ENCODE assay signal across 8 cellular contexts in the genomic region with DNA sequence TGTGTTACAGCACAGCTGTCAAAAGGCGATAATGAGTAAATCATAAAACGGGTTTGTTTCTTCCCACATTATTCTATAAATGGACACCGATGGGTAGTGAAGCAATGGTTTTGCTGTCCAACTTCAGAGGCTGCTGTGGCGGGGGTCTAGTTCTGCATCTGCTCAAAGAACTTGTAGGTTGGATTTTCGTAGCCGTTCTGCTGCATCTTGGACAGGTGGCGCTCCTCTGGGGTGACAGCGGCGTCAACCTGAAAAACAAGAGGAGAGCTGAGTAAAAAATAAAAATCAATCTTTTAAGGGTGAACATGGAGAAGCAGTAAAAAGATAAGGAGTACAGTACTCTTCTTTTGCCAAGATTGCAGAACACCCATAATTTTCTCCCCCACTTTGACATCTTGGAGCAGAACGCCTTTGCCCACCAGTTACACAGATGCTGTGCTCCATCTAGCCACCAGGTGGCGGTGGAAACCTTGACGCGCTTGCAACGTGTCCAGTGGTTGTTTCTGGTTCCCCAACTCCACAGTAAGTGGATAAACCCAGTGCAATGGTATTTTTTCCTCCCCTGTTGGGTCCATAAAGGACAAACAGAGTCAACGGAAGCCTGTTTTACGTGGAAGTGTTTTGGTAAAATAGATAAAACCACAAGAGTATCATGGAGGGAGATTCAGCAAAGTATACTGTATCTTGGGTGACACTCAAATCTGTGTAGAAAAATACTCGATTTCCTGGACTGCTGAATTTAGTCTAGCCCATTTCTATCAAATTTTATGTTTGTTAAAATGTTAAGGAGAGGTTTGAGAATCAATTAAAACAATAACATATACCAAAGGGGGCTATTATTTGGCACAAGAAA.
DNase-seq lines count a peak whose midpoint lies in the region; ATAC-seq and TF ChIP-seq lines count a peak whose summit lies in the region.

No MANE protein-coding gene starts in this region.

- POLR2A ChIA-PET in Panc1 (lab: Charles Lee) = no interaction called here

- no peak overlapping the region for H3K4me2 ChIP-seq in DOHH2 (ENCODE audit: low read length)

- no peak overlapping the region for H3K27ac ChIP-seq in DOHH2 (ENCODE audit: low read depth, low read length)
- H3K27ac ChIP-seq in HL-60 (replicated peaks) = no peak overlapping the region
- no peak overlapping the region for H3K27ac ChIP-seq in Panc1 (ENCODE audit: low read length)
- H3K27ac ChIP-seq in transverse colon = no peak overlapping the region

- H3K9me3 ChIP-seq in DOHH2 (ENCODE audit: control insufficient read depth, insufficient read depth, low read length) (no peaks in the 10 kb centered on the region), Panc1 (ENCODE audit: control insufficient read depth, insufficient read depth, low read depth, low read length) (no peaks in the 10 kb centered on the region), transverse colon (no peaks in the 10 kb centered on the region)

- TF ChIP-seq CTCF in DOHH2 (IDR thresholded peaks at IDR 0.05; ENCODE audit: low read depth, low read length, poor library complexity, severe bottlenecking) = peak; percentile 97
- peak; percentile 74 for TF ChIP-seq CTCF in HL-60 (IDR thresholded peaks at IDR 0.05; ENCODE audit: insufficient read depth, low read length)
- TF ChIP-seq CTCF in Panc1 (IDR thresholded peaks at IDR 0.05) = peak; percentile 85
- TF ChIP-seq CTCF in fibroblast of pulmonary artery (IDR thresholded peaks at IDR 0.05; ENCODE audit: low read length, missing control alignments) = peak; percentile 100
- TF ChIP-seq CTCF in transverse colon (IDR thresholded peaks at IDR 0.05) = peak; percentile 84 to 96 (median 90)

- CTCF ChIA-PET in Panc1 (lab: Charles Lee) = no interaction called here

- H3K4me3 ChIP-seq in DOHH2 (ENCODE audit: low read length) (no peak overlapping the region), HL-60 (replicated peaks; ENCODE audit: insufficient read depth, low read length) (no peak overlapping the region), Panc1 (ENCODE audit: low read depth in 2 of 2, low read length in 2 of 2) (no peak overlapping the region), fibroblast of pulmonary artery (replicated peaks; ENCODE audit: low read depth, low read length) (no peak overlapping the region), transverse colon (no peak overlapping the region)

- in situ Hi-C loops in Panc1 (cut with HindIII; ENCODE audit: low pct_unique_long_range_greater_than_20kb, low sequenced_read_pairs) (no loop called here), transverse colon (cut with MboI; ENCODE audit: low pct_ligation_motif_present in 1 of 4, low pct_unique_long_range_greater_than_20kb in 1 of 4, low sequenced_read_pairs in 3 of 4) (loop anchor here (10.0 to 25.0 kb wide), 3 partner anchors 281 to 831 kb away; a partner anchor contains a TSS)

- 58 to 71% methylated on average over 12 to 17 of the region's 17 CpGs for WGBS in transverse colon (ENCODE audit: low coverage in 1 of 2), 2 donors

- no peak for TF ChIP-seq EP300 in transverse colon (IDR thresholded peaks at IDR 0.05; ENCODE audit: low read depth)

- H3K36me3 ChIP-seq in DOHH2 (ENCODE audit: control insufficient read depth, low read length) (no peaks in the 10 kb centered on the region), Panc1 (ENCODE audit: control insufficient read depth, insufficient read depth, low read length) (peaks cover 9% of the 10 kb centered on the region), transverse colon (peaks cover 0 to 5% (median 2%) of the 10 kb centered on the region in 4 donors)

- H3F3A ChIP-seq in DOHH2 (ENCODE audit: control insufficient read depth, insufficient read depth) = no peaks in the 10 kb centered on the region

- no peaks in the 10 kb centered on the region for H4K20me1 ChIP-seq in DOHH2 (ENCODE audit: control insufficient read depth, insufficient read depth, low read depth, low read length)

- H3K4me1 ChIP-seq in DOHH2 (ENCODE audit: control insufficient read depth, low read length) (no peaks in the 10 kb centered on the region), Panc1 (ENCODE audit: control insufficient read depth, insufficient read depth, low read length) (no peaks in the 10 kb centered on the region), transverse colon (peaks cover 0 to 24% (median 11%) of the 10 kb centered on the region in 4 donors)

- intact Hi-C loops in Panc1 (cut with micrococcal nuclease; ENCODE audit: unreplicated experiment) = no loop called here
- intact Hi-C loops in transverse colon (cut with DNase I; ENCODE audit: low total_unique reads) = loop anchor here (10.0 kb wide), 1 partner anchor 833 kb away; no protein-coding TSS in a partner anchor

- no peak for TF ChIP-seq POLR2A in transverse colon (IDR thresholded peaks at IDR 0.05)

- no peaks in the 10 kb centered on the region for H3K27me3 ChIP-seq in DOHH2 (ENCODE audit: control insufficient read depth, low read length)
- no peaks in the 10 kb centered on the region for H3K27me3 ChIP-seq in HL-60 (ENCODE audit: insufficient read depth, poor library complexity, severe bottlenecking)
- no peaks in the 10 kb centered on the region for H3K27me3 ChIP-seq in Panc1 (ENCODE audit: control insufficient read depth, insufficient read depth, low read length)
- no peaks in the 10 kb centered on the region for H3K27me3 ChIP-seq in transverse colon

- DNase-seq in HL-60 (ENCODE audit: low read depth in 1 of 2, low spot score in 1 of 2) (peak in 1 of 2 experiments; percentile 55), Panc1 (ENCODE audit: low read depth, low spot score) (peak; percentile 35), fibroblast of pulmonary artery (ENCODE audit: low read depth) (peak; percentile 80), non-pigmented ciliary epithelial cell (ENCODE audit: low read depth) (peak; percentile 15), transverse colon (peak; percentile 69)
- peak; percentile 65 to 67 for DNase-seq in activated T-cell treated with anti-CD3 and anti-CD28 coated beads, Interleukin-2, amount 50 U/mL, for 48 hours

- H3K9me2 ChIP-seq in DOHH2 (replicated peaks; ENCODE audit: control insufficient read depth, low read length) = no peaks in the 10 kb centered on the region

- no TSS peak for BruUV-seq in Panc1 (replicated peaks; lab: Mats Ljungman, UMichigan)

- no peaks in the 10 kb centered on the region for H3K79me2 ChIP-seq in DOHH2 (ENCODE audit: control insufficient read depth, low read length)

- ATAC-seq in GM21381 (IDR thresholded peaks at IDR 0.05; ENCODE audit: unreplicated experiment) (peak; percentile 95), Panc1 (peak; percentile 84)
